Comparison of ENCODE assay signal across 19 cellular contexts in the genomic region with DNA sequence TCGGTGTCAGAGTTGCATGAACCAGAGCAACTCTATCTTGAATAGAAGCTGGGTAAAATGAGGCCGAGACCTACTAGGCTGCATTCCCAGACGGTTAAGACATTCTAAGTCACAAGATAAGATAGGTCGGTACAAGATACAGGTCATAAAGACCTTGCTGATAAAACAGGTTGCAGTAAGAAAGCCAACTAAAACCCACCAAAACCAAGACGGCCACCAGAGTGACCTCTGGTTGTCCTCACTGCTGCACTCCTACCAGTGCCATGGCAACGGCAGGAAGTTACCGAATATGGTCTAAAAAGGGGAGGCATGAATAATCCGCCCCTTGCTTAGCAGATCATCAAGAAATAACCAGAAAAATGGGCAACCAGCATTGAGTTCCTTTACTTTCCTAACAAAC. TPM values are rescaled to one million over a fixed set of nuclear protein-coding genes. Genes with fewer than 3 reads are reported as not detected.
A peak's percentile ranks its signal among the peaks of the same experiment; 100 is the strongest.
DNase-seq lines count a peak whose midpoint lies in the region; ATAC-seq and TF ChIP-seq lines count a peak whose summit lies in the region.
"Had no signal": no experiment of that assay in that cellular context is flagged by ENCODE, and none has a peak within 500 bp of the region (broad histone marks: within the 10 kb centered on the region; RNA-seq: fewer than 3 reads in every experiment).

No MANE protein-coding gene starts in this region.

- peaks cover 10 to 33% of the 10 kb centered on the region in 2 experiments; a peak in 3 of 4 replicates for H3K4me1 ChIP-seq in HCT116 (ENCODE audit: control insufficient read depth in 1 of 2, insufficient read depth in 2 of 2, low read length in 2 of 2)
- H3K4me1 ChIP-seq in naive thymus-derived CD4-positive, alpha-beta T cell (ENCODE audit: control insufficient read depth in 2 of 2, insufficient read depth in 2 of 2, low read length in 2 of 2) = peaks cover 5 to 9% of the 10 kb centered on the region in 2 donors

- peaks cover 2 to 12% (median 7%) of the 10 kb centered on the region in 5 donors for H3K36me3 Mint-ChIP-seq in naive thymus-derived CD4-positive, alpha-beta T cell

- DNase-seq in A172 (ENCODE audit: low spot score) (peak; percentile 29), HCT116 (ENCODE audit: low read depth, low spot score) (no peak), astrocyte of the hippocampus (ENCODE audit: low read depth, low spot score) (peak; percentile 9), islet precursor cell (peak; percentile 70), occipital lobe (lab: John Stamatoyannopoulos, UW) (no peak), substantia nigra (lab: John Stamatoyannopoulos, UW) (no peak)
- DNase-seq in naive thymus-derived CD4-positive, alpha-beta T cell = no peak
- DNase-seq: activated CD4-positive, alpha-beta memory T cell treated with anti-CD3 and anti-CD28 coated beads, Interleukin-2, amount 10 ng/mL, durations not matched to agents 7 days and 5 days; activated naive CD8-positive, alpha-beta T cell treated with anti-CD3 and anti-CD28 coated beads, Interleukin-2, amount 10 ng/mL, durations not matched to agents 7 days and 5 days; body of pancreas; DMS53; effector memory CD8-positive, alpha-beta T cell; esophagus squamous epithelium; IMR-90; NCI-H1417 treated with DMSO at 0.1 percent for 48 hours; NCI-H446 treated with DMSO at 0.1 percent for 48 hours had no signal

- H3K4me3 ChIP-seq in HCT116 (replicated peaks in 1 of 2; ENCODE audit: low read depth in 1 of 2, low read length in 2 of 2) = no peak overlapping the region
- H3K4me3 ChIP-seq in naive thymus-derived CD4-positive, alpha-beta T cell (ENCODE audit: low read length) = no peak overlapping the region
- H3K4me3 ChIP-seq: body of pancreas, esophagus squamous epithelium had no signal

- POLR2A ChIA-PET in HCT116 (lab: Charles Lee) = no interaction called here
- POLR2A ChIA-PET in naive thymus-derived CD4-positive, alpha-beta T cell (lab: Charles Lee) = no interaction called here

- no peak overlapping the region for H3K9ac ChIP-seq in HCT116 (ENCODE audit: low read length)

- H3K79me2 ChIP-seq in HCT116 (ENCODE audit: insufficient read depth, low read length) = peaks cover 22% of the 10 kb centered on the region; the same call in 1 of the 2 replicates

- no peak overlapping the region for H3K27ac Mint-ChIP-seq in naive thymus-derived CD4-positive, alpha-beta T cell
- H3K27ac Mint-ChIP-seq: activated CD4-positive, alpha-beta memory T cell treated with anti-CD3 and anti-CD28 coated beads, Interleukin-2, amount 10 ng/mL, durations not matched to agents 7 days and 5 days had no signal

- ATAC-seq in HCT116 (no peak), HG03025 (IDR thresholded peaks at IDR 0.05; ENCODE audit: low FRiP score, unreplicated experiment) (no peak)
- ATAC-seq in naive thymus-derived CD4-positive, alpha-beta T cell = no peak
- ATAC-seq: body of pancreas; effector memory CD8-positive, alpha-beta T cell had no signal

- peak overlapping the region in 1 of 10 donors; percentile 1 for H3K4me3 Mint-ChIP-seq in naive thymus-derived CD4-positive, alpha-beta T cell
- H3K4me3 Mint-ChIP-seq: activated CD4-positive, alpha-beta memory T cell treated with anti-CD3 and anti-CD28 coated beads, Interleukin-2, amount 10 ng/mL, durations not matched to agents 7 days and 5 days; effector memory CD8-positive, alpha-beta T cell had no signal

- TF ChIP-seq POLR2A in HCT116 (IDR thresholded peaks at IDR 0.05; ENCODE audit: borderline replicate concordance, extremely low read depth, insufficient read depth, insufficient read length) = no peak

- H3K9me3 ChIP-seq in HCT116 (ENCODE audit: control insufficient read depth in 1 of 2, insufficient read depth in 1 of 2, low read depth in 1 of 2, low read length in 2 of 2) = no peaks in the 10 kb centered on the region
- H3K9me3 ChIP-seq in naive thymus-derived CD4-positive, alpha-beta T cell (ENCODE audit: control insufficient read depth in 2 of 3, low read length in 3 of 3) = no peaks in the 10 kb centered on the region
- H3K9me3 ChIP-seq: body of pancreas, esophagus squamous epithelium, neutrophil had no signal

- H3K4me1 Mint-ChIP-seq in naive thymus-derived CD4-positive, alpha-beta T cell = peaks cover 7 to 31% (median 25%) of the 10 kb centered on the region in 7 donors

- no peak overlapping the region for H3K4me2 ChIP-seq in HCT116 (ENCODE audit: low read length)

- H4K20me1 ChIP-seq in HCT116 (ENCODE audit: insufficient read depth) = no peaks in the 10 kb centered on the region

- CTCF ChIA-PET in HCT116 (lab: Charles Lee) = interaction anchor here (1.2 kb wide), 1 partner anchor 11 kb away, joined by 3 read pairs; the partner anchor contains the start of gene RNASEH2C
- CTCF ChIA-PET in naive thymus-derived CD4-positive, alpha-beta T cell (lab: Charles Lee) = interaction anchor here (0.6 to 0.9 kb wide), 2 partner anchors 20 to 56 kb away, joined by 3 to 5 read pairs; no protein-coding TSS in a partner anchor

- no peak for TF ChIP-seq RAD21 in HCT116 (IDR thresholded peaks at IDR 0.05; ENCODE audit: low read depth)

- RAD21 ChIA-PET in HCT116 (lab: Charles Lee; ENCODE audit: low non-redundant PET in 1 of 2, low total read pairs in 2 of 2, uncharacterized antibody in 2 of 2, unreplicated experiment in 2 of 2) = no interaction called here

- H2AFZ ChIP-seq in HCT116 (ENCODE audit: low read depth, low read length, poor library complexity, severe bottlenecking) = no peak overlapping the region

- peaks cover 0 to 5% (median 0%) of the 10 kb centered on the region in 5 donors for H3K27me3 Mint-ChIP-seq in naive thymus-derived CD4-positive, alpha-beta T cell
- H3K27me3 Mint-ChIP-seq: activated CD4-positive, alpha-beta memory T cell treated with anti-CD3 and anti-CD28 coated beads, Interleukin-2, amount 10 ng/mL, durations not matched to agents 7 days and 5 days; activated naive CD8-positive, alpha-beta T cell treated with anti-CD3 and anti-CD28 coated beads, Interleukin-2, amount 10 ng/mL, durations not matched to agents 7 days and 5 days; B cell had no signal

- intact Hi-C loops in HCT116 (cut with micrococcal nuclease) = loop anchor here (5.0 kb wide), 2 partner anchors 73 to 163 kb away; partner anchors contain the start of genes AP5B1 and EFEMP2
- intact Hi-C loops in naive thymus-derived CD4-positive, alpha-beta T cell (cut with micrococcal nuclease) = loop anchor here (2.0 to 5.0 kb wide), 2 partner anchors 47 to 137 kb away; partner anchors contain the start of genes FAM89B (in 1 of the 2), RELA (in 1 of the 2) and ZNRD2 (in 1 of the 2)

- peaks cover 0 to 6% (median 0%) of the 10 kb centered on the region in 11 donors for H3K9me3 Mint-ChIP-seq in naive thymus-derived CD4-positive, alpha-beta T cell
- H3K9me3 Mint-ChIP-seq: activated CD4-positive, alpha-beta memory T cell treated with anti-CD3 and anti-CD28 coated beads, Interleukin-2, amount 10 ng/mL, durations not matched to agents 7 days and 5 days; activated naive CD8-positive, alpha-beta T cell treated with anti-CD3 and anti-CD28 coated beads, Interleukin-2, amount 10 ng/mL, durations not matched to agents 7 days and 5 days; effector memory CD8-positive, alpha-beta T cell had no signal

- H3K27ac ChIP-seq in HCT116 (ENCODE audit: low read depth, low read length) = no peak overlapping the region
- H3K27ac ChIP-seq in substantia nigra (ENCODE audit: low read depth, low read length, poor library complexity, severe bottlenecking) = no peak overlapping the region
- no peak overlapping the region for H3K27ac ChIP-seq in naive thymus-derived CD4-positive, alpha-beta T cell (ENCODE audit: low read depth, low read length)
- H3K27ac ChIP-seq: body of pancreas, neutrophil had no signal

- H3K27me3 ChIP-seq in HCT116 (ENCODE audit: insufficient read depth, low read length) = no peaks in the 10 kb centered on the region
- no peaks in the 10 kb centered on the region for H3K27me3 ChIP-seq in naive thymus-derived CD4-positive, alpha-beta T cell (ENCODE audit: control insufficient read depth in 2 of 2, insufficient read depth in 2 of 2, low read length in 2 of 2)
- H3K27me3 ChIP-seq: body of pancreas, esophagus squamous epithelium, neutrophil had no signal

- no TSS peak for BruUV-seq in HCT116 (replicated peaks; lab: Mats Ljungman, UMichigan)

- TF ChIP-seq CTCF in HCT116 (IDR thresholded peaks at IDR 0.05 in 2 of 3, conservative IDR thresholded peaks at IDR 0.05 in 1 of 3; ENCODE audit: borderline replicate concordance in 1 of 3, insufficient read depth in 1 of 3, low read depth in 2 of 3, low read length in 2 of 3) = no peak

- H3K36me3 ChIP-seq in HCT116 (ENCODE audit: control insufficient read depth in 1 of 2, insufficient read depth in 2 of 2, low read length in 2 of 2) = peaks cover 4 to 15% of the 10 kb centered on the region in 2 experiments; a peak in 3 of 4 replicates
- H3K36me3 ChIP-seq in naive thymus-derived CD4-positive, alpha-beta T cell (ENCODE audit: control insufficient read depth in 2 of 3, insufficient read depth in 3 of 3, low read length in 3 of 3) = peaks cover 5 to 23% (median 9%) of the 10 kb centered on the region in 3 experiments

- no peaks in the 10 kb centered on the region for H3K9me2 ChIP-seq in HCT116 (ENCODE audit: insufficient read depth)

TF ChIP-seq in HCT116, 20 proteins besides CTCF, POLR2A, EP300 and RAD21:
- TF ChIP-seq, protein P1, sequence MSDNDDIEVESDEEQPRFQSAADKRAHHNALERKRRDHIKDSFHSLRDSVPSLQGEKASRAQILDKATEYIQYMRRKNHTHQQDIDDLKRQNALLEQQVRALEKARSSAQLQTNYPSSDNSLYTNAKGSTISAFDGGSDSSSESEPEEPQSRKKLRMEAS (IDR thresholded peaks at IDR 0.05) = no peak
- peak; percentile 80; the same call in 1 of the 2 replicates for TF ChIP-seq SRF (IDR thresholded peaks at IDR 0.05; ENCODE audit: low read depth)

RNA-seq across cellular contexts. Expression of gene KAT5, which starts 2.4 kb away (rescaled TPM):
- 26.1 and 37.3 TPM in 2 replicates for total RNA-seq in A172 (2014; rRNA removed; shearing (Covaris generic))
- total RNA-seq in HCT116 (2021; ENCODE audit: unreplicated experiment) (78.7 TPM), occipital lobe (43.8 TPM)
- 65.0 and 76.8 TPM in 2 replicates for polyA plus RNA-seq in HCT116 (2012)
- 100 to 1,000 TPM in 4 of 5 experiments, 10 to 100 TPM in 1; 68.6 to 133 (median 113) TPM for total RNA-seq in naive thymus-derived CD4-positive, alpha-beta T cell
- 10 to 100 TPM; 36.8 to 56.8 TPM for polyA plus RNA-seq in naive thymus-derived CD4-positive, alpha-beta T cell

RNA-seq across cellular contexts. Expression of gene RNASEH2C, which starts 10.9 kb away (rescaled TPM):
- 81.0 and 84.7 TPM in 2 replicates for total RNA-seq in A172 (2014; rRNA removed; shearing (Covaris generic))
- total RNA-seq in HCT116 (2021; ENCODE audit: unreplicated experiment) (28.5 TPM), occipital lobe (9.4 TPM)
- 10.1 and 14.0 TPM in 2 replicates for polyA plus RNA-seq in HCT116 (2012)
- 10 to 100 TPM; 41.8 to 94.0 (median 82.0) TPM for total RNA-seq in naive thymus-derived CD4-positive, alpha-beta T cell
- 10 to 100 TPM; 40.2 to 80.3 TPM for polyA plus RNA-seq in naive thymus-derived CD4-positive, alpha-beta T cell

RNA-seq across cellular contexts. Expression of gene RELA, which starts 46.9 kb away (rescaled TPM):
- 24.9 and 29.7 TPM in 2 replicates for total RNA-seq in A172 (2014; rRNA removed; shearing (Covaris generic))
- total RNA-seq in HCT116 (2021; ENCODE audit: unreplicated experiment) = 78.5 TPM
- 95.2 and 115 TPM in 2 replicates for polyA plus RNA-seq in HCT116 (2012)
- 12.6 TPM for total RNA-seq in occipital lobe
- 100 to 1,000 TPM; 106 to 303 (median 165) TPM for total RNA-seq in naive thymus-derived CD4-positive, alpha-beta T cell
- polyA plus RNA-seq in naive thymus-derived CD4-positive, alpha-beta T cell = 10 to 100 TPM; 54.6 to 73.0 TPM

Comparison
In these comparisons a context has a peak if more than half of its experiments do, and no peak if none do; other contexts are left out.
1. DNase-seq: peak in A172 (single experiment), astrocyte of the hippocampus (single experiment) and islet precursor cell (single experiment); none in HCT116 (single experiment), occipital lobe (single experiment), substantia nigra (0 of 49) and naive thymus-derived CD4-positive, alpha-beta T cell (0 of 9).